ENCODE assay signal across 8 cellular contexts in the genomic region with DNA sequence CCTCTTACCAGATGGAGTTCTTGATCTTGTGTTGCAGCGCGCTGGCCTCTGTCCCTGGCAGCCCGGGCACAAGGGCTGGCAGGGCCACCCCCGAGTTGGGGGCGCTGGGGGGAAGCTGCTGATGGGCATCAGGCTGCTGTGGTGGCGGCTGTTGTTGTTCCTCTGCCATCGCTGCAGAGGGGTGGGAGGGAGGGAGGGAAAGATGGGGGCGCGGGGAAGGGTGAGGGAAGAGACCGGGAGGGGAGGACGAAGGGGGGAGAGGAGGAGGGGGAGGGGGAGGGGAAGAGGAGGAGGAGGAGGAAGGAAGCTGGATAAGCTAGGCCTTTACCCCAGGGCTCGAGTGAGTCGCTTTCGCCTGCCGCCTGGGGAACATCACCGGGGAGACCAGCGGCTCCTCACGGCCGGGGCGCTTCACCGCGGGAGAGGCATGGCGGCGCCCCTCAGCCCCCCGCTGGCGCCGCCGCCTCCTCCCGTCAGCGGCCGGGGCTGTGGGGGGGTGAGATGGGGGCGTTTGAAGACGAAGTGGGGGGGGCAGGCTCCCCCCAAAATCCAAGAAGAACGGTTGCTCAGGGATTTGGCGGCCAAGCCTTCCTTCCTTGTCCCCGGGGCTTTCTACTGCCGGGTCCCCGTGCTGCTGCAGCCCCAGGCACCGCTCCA. TPM values are rescaled to one million over a fixed set of nuclear protein-coding genes. Genes with fewer than 3 reads are reported as not detected.
A peak's percentile ranks its signal among the peaks of the same experiment; 100 is the strongest.
DNase-seq lines count a peak whose midpoint lies in the region; ATAC-seq and TF ChIP-seq lines count a peak whose summit lies in the region.

No MANE protein-coding gene starts in this region.

- DNase-seq in ELR (ENCODE audit: low read depth) (peak; percentile 46), NCI-H526 (lab: John Stamatoyannopoulos, UW) (peak; percentile 32 to 85), esophagus squamous epithelium (lab: John Stamatoyannopoulos, UW) (no peak)
- peak; percentile 53 for DNase-seq in activated CD8-positive, alpha-beta memory T cell treated with anti-CD3 and anti-CD28 coated beads, Interleukin-2, amount 50 U/mL, for 4 hours
- peak; percentile 26 for DNase-seq in stimulated activated naive CD4-positive, alpha-beta T cell treated with Interleukin-2 at 50 U/mL for 16 hours (lab: John Stamatoyannopoulos, UW)

- H3K27me3 ChIP-seq in esophagus squamous epithelium (no peaks in the 10 kb centered on the region), muscle layer of colon (ENCODE audit: control insufficient read depth in 1 of 2, insufficient read depth in 2 of 2, low read length in 2 of 2) (no peaks in the 10 kb centered on the region)

- ATAC-seq in HG02678 (IDR thresholded peaks at IDR 0.05; ENCODE audit: unreplicated experiment) (peak; percentile 18), GM21717 (IDR thresholded peaks at IDR 0.05; ENCODE audit: unreplicated experiment) (no peak)

- TF ChIP-seq POLR2A in esophagus squamous epithelium (IDR thresholded peaks at IDR 0.05): no peak

- H3K9ac ChIP-seq in muscle layer of colon (ENCODE audit: low read length): peak overlapping the region; percentile 31

- TF ChIP-seq CTCF in esophagus squamous epithelium (IDR thresholded peaks at IDR 0.05): no peak

- peaks cover 10 to 58% (median 18%) of the 10 kb centered on the region in 3 donors for H3K4me1 ChIP-seq in esophagus squamous epithelium
- H3K4me1 ChIP-seq in muscle layer of colon (ENCODE audit: insufficient read depth, low read length): peaks cover 26% of the 10 kb centered on the region

- H3K27ac ChIP-seq in esophagus squamous epithelium (peak overlapping the region; percentile 94 to 97 (median 96)), muscle layer of colon (ENCODE audit: low read depth, low read length) (peak overlapping the region; percentile 76)

- H3K4me3 ChIP-seq in esophagus squamous epithelium: peak overlapping the region; percentile 85 to 96 (median 92)
- peak overlapping the region; percentile 47 to 78 for H3K4me3 ChIP-seq in muscle layer of colon (ENCODE audit: low read depth in 1 of 2, low read length in 2 of 2)

- H3K36me3 ChIP-seq in esophagus squamous epithelium (no peaks in the 10 kb centered on the region), muscle layer of colon (ENCODE audit: insufficient read depth, low read length) (no peaks in the 10 kb centered on the region)

- 0 to 2% methylated on average over 2 to 9 of the region's 39 CpGs for WGBS in esophagus squamous epithelium, 2 donors

- no peaks in the 10 kb centered on the region for H3K9me3 ChIP-seq in esophagus squamous epithelium
- no peaks in the 10 kb centered on the region for H3K9me3 ChIP-seq in muscle layer of colon (ENCODE audit: low read length)

- intact Hi-C loops in esophagus squamous epithelium (cut with DNase I): no loop called here

RNA-seq across cellular contexts. Expression of a gene that starts 0.4 kb away (rescaled TPM):
- 10 to 100 TPM in 2 of 4 donors, 1 to 10 TPM in 2; 7.5 to 10.7 (median 9.9) TPM for total RNA-seq in esophagus squamous epithelium
